ENCODE assay signal across 8 cellular contexts in genomic region chr10:61975107-61975932, GRCh38.
A peak's percentile ranks its signal among the peaks of the same experiment; 100 is the strongest.
DNase-seq lines count a peak whose midpoint lies in the region; ATAC-seq and TF ChIP-seq lines count a peak whose summit lies in the region.

No MANE protein-coding gene starts in this region.

- CTCF ChIA-PET in activated CD8-positive, alpha-beta memory T cell treated with anti-CD3 and anti-CD28 coated beads, Interleukin-2, amount 10 ng/mL, durations not matched to agents 7 days and 5 days (lab: Charles Lee) = interaction anchor here (1.4 to 2.2 kb wide), 2 partner anchors 13 to 14 kb away, joined by 4 to 7 read pairs; no protein-coding TSS in a partner anchor

- H3K27me3 Mint-ChIP-seq in activated CD8-positive, alpha-beta memory T cell treated with anti-CD3 and anti-CD28 coated beads, Interleukin-2, amount 10 ng/mL, durations not matched to agents 7 days and 5 days = no peaks in the 10 kb centered on the region

- H3K9me3 Mint-ChIP-seq in stimulated activated effector memory CD8-positive, alpha-beta T cell treated with anti-CD3 and anti-CD28 coated beads, Interleukin-12 subunit alpha, Interleukin-12 subunit beta, amount 100 ng/mL, for 72 hours = no peaks in the 10 kb centered on the region
- H3K9me3 Mint-ChIP-seq in activated CD8-positive, alpha-beta memory T cell treated with anti-CD3 and anti-CD28 coated beads, Interleukin-2, amount 10 ng/mL, durations not matched to agents 7 days and 5 days (ENCODE audit: low read depth) = peaks cover 3% of the 10 kb centered on the region

- DNase-seq in HFF-Myc (ENCODE audit: extremely low read depth, low read depth) (peak; percentile 78), NCI-H2227 treated with DMSO at 0.1 percent for 48 hours (lab: John Stamatoyannopoulos, UW) (peak; percentile 37), epithelial cell of prostate (ENCODE audit: low read depth, low spot score) (peak; percentile 18), NCI-H1930 (lab: John Stamatoyannopoulos, UW) (no peak)
- DNase-seq in stimulated activated effector memory CD8-positive, alpha-beta T cell treated with anti-CD3 and anti-CD28 coated beads, Interleukin-12 subunit alpha, Interleukin-12 subunit beta, amount 100 ng/mL, for 72 hours (ENCODE audit: low spot score in 2 of 2) = no peak
- DNase-seq in activated CD4-positive, CD25-positive, alpha-beta regulatory T cell (lab: John Stamatoyannopoulos, UW) = no peak
- DNase-seq in activated CD8-positive, alpha-beta memory T cell treated with anti-CD3 and anti-CD28 coated beads, Interleukin-2, amount 10 ng/mL, durations not matched to agents 7 days and 5 days = no peak

- ATAC-seq in GM18499 (IDR thresholded peaks at IDR 0.05; ENCODE audit: insufficient read depth, unreplicated experiment) = peak; percentile 93
- ATAC-seq in stimulated activated effector memory CD8-positive, alpha-beta T cell treated with anti-CD3 and anti-CD28 coated beads, Interleukin-12 subunit alpha, Interleukin-12 subunit beta, amount 100 ng/mL, for 72 hours = peak; percentile 46
- ATAC-seq in activated CD8-positive, alpha-beta memory T cell treated with anti-CD3 and anti-CD28 coated beads, Interleukin-2, amount 10 ng/mL, durations not matched to agents 7 days and 5 days = no peak

- H3K4me3 ChIP-seq in HFF-Myc (replicated peaks; ENCODE audit: low read depth, low read length) = no peak overlapping the region; the same call in 1 of the 2 replicates

- H3K36me3 Mint-ChIP-seq in stimulated activated effector memory CD8-positive, alpha-beta T cell treated with anti-CD3 and anti-CD28 coated beads, Interleukin-12 subunit alpha, Interleukin-12 subunit beta, amount 100 ng/mL, for 72 hours = peaks cover 20% of the 10 kb centered on the region
- peaks cover 41% of the 10 kb centered on the region for H3K36me3 Mint-ChIP-seq in activated CD8-positive, alpha-beta memory T cell treated with anti-CD3 and anti-CD28 coated beads, Interleukin-2, amount 10 ng/mL, durations not matched to agents 7 days and 5 days

- H3K27ac ChIP-seq in epithelial cell of prostate = no peak overlapping the region

- peak overlapping the region; percentile 8 for H3K4me3 Mint-ChIP-seq in stimulated activated effector memory CD8-positive, alpha-beta T cell treated with anti-CD3 and anti-CD28 coated beads, Interleukin-12 subunit alpha, Interleukin-12 subunit beta, amount 100 ng/mL, for 72 hours
- no peak overlapping the region for H3K4me3 Mint-ChIP-seq in activated CD8-positive, alpha-beta memory T cell treated with anti-CD3 and anti-CD28 coated beads, Interleukin-2, amount 10 ng/mL, durations not matched to agents 7 days and 5 days

- peaks cover 20% of the 10 kb centered on the region for H3K4me1 Mint-ChIP-seq in stimulated activated effector memory CD8-positive, alpha-beta T cell treated with anti-CD3 and anti-CD28 coated beads, Interleukin-12 subunit alpha, Interleukin-12 subunit beta, amount 100 ng/mL, for 72 hours
- peaks cover 23% of the 10 kb centered on the region for H3K4me1 Mint-ChIP-seq in activated CD8-positive, alpha-beta memory T cell treated with anti-CD3 and anti-CD28 coated beads, Interleukin-2, amount 10 ng/mL, durations not matched to agents 7 days and 5 days

- peak overlapping the region; percentile 52 for H3K27ac Mint-ChIP-seq in stimulated activated effector memory CD8-positive, alpha-beta T cell treated with anti-CD3 and anti-CD28 coated beads, Interleukin-12 subunit alpha, Interleukin-12 subunit beta, amount 100 ng/mL, for 72 hours
- H3K27ac Mint-ChIP-seq in activated CD8-positive, alpha-beta memory T cell treated with anti-CD3 and anti-CD28 coated beads, Interleukin-2, amount 10 ng/mL, durations not matched to agents 7 days and 5 days = no peak overlapping the region

- TF ChIP-seq CTCF in HFF-Myc (IDR thresholded peaks at IDR 0.05; ENCODE audit: low read depth, low read length, missing control alignments) = no peak

Comparison
In these comparisons a context has a peak if more than half of its experiments do, and no peak if none do; other contexts are left out.
1. DNase-seq: peak in HFF-Myc (single experiment), NCI-H2227 treated with DMSO at 0.1 percent for 48 hours (single experiment) and epithelial cell of prostate (single experiment); none in stimulated activated effector memory CD8-positive, alpha-beta T cell treated with anti-CD3 and anti-CD28 coated beads, Interleukin-12 subunit alpha, Interleukin-12 subunit beta, amount 100 ng/mL, for 72 hours (0 of 2), NCI-H1930 (0 of 2), activated CD4-positive, CD25-positive, alpha-beta regulatory T cell (0 of 4) and activated CD8-positive, alpha-beta memory T cell treated with anti-CD3 and anti-CD28 coated beads, Interleukin-2, amount 10 ng/mL, durations not matched to agents 7 days and 5 days (single experiment).